Comparison of ENCODE assay signal across 9 cellular contexts in genomic region chr6:106084106-106084963, GRCh38. TPM values are rescaled to one million over a fixed set of nuclear protein-coding genes. Genes with fewer than 3 reads are reported as not detected.
DNase-seq lines count a peak whose midpoint lies in the region; ATAC-seq, FAIRE-seq and TF ChIP-seq lines count a peak whose summit lies in the region.
"Had no signal": no experiment of that assay in that cellular context is flagged by ENCODE, and none has a peak within 500 bp of the region (broad histone marks: within the 10 kb centered on the region; RNA-seq: fewer than 3 reads in every experiment).

No MANE protein-coding gene starts in this region.

- H3K9me3 ChIP-seq in astrocyte (ENCODE audit: insufficient read depth, low read depth, low read length) = no peaks in the 10 kb centered on the region

- peaks cover 17% of the 10 kb centered on the region for H3K79me2 ChIP-seq in astrocyte (ENCODE audit: insufficient read depth, low read length)

- peak overlapping the region; percentile 86 for H3K9ac ChIP-seq in astrocyte (ENCODE audit: low read length)

- peaks cover 3% of the 10 kb centered on the region for H3K27me3 Mint-ChIP-seq in astrocyte (ENCODE audit: low read depth, unreplicated experiment)

- H3K4me2 ChIP-seq in astrocyte (ENCODE audit: low read length) = peak overlapping the region; percentile 89

- TF ChIP-seq POLR2A in lower leg skin (IDR thresholded peaks at IDR 0.05) = no peak

- peak overlapping the region; percentile 84 for H3K27ac ChIP-seq in astrocyte (ENCODE audit: low read depth, low read length)

- peak overlapping the region; percentile 75 for H3K27ac Mint-ChIP-seq in astrocyte (ENCODE audit: unreplicated experiment)
- H3K27ac Mint-ChIP-seq: activated naive CD8-positive, alpha-beta T cell treated with anti-CD3 and anti-CD28 coated beads, Interleukin-2, amount 10 ng/mL, durations not matched to agents 7 days and 5 days had no signal

- H3K4me3 ChIP-seq in astrocyte (ENCODE audit: insufficient read depth, low read depth, low read length) (no peak overlapping the region), lower leg skin (ENCODE audit: low read depth, poor library complexity, severe bottlenecking) (no peak overlapping the region)

- DNase-seq in D721Med (ENCODE audit: insufficient read length, low spot score) (peak; percentile 29), NCI-H510A treated with DMSO at 0.1 percent for 48 hours (lab: John Stamatoyannopoulos, UW) (peak; percentile 68), astrocyte (ENCODE audit: low read depth) (peak; percentile 87), kidney tubule cell (ENCODE audit: low spot score) (peak; percentile 90), left lobe of liver (ENCODE audit: low spot score) (no peak), lower leg skin (ENCODE audit: low spot score in 2 of 2) (no peak)
- DNase-seq: activated naive CD8-positive, alpha-beta T cell treated with anti-CD3 and anti-CD28 coated beads, Interleukin-2, amount 10 ng/mL, durations not matched to agents 7 days and 5 days had no signal

- no peaks in the 10 kb centered on the region for H3K9me3 Mint-ChIP-seq in astrocyte (ENCODE audit: unreplicated experiment)
- H3K9me3 Mint-ChIP-seq: activated naive CD8-positive, alpha-beta T cell treated with anti-CD3 and anti-CD28 coated beads, Interleukin-2, amount 10 ng/mL, durations not matched to agents 7 days and 5 days had no signal

- no peaks in the 10 kb centered on the region for H3K36me3 ChIP-seq in astrocyte (ENCODE audit: insufficient read depth, low read length)

- no peak overlapping the region for H2AFZ ChIP-seq in astrocyte (ENCODE audit: low read depth, low read length)

- no peaks in the 10 kb centered on the region for H3K27me3 ChIP-seq in astrocyte (ENCODE audit: insufficient read depth, low read length)

- H3K4me1 Mint-ChIP-seq in astrocyte (ENCODE audit: low read depth, unreplicated experiment) = peaks cover 37% of the 10 kb centered on the region

- H3K4me1 ChIP-seq in astrocyte (ENCODE audit: insufficient read depth, low read length) = peaks cover 48% of the 10 kb centered on the region

- no peaks in the 10 kb centered on the region for H4K20me1 ChIP-seq in astrocyte (ENCODE audit: insufficient read depth, low read length)

- 66 to 67% methylated on average over 5 of the region's 5 CpGs for WGBS in lower leg skin, 2 donors

- intact Hi-C loops in lower leg skin (cut with DNase I; ENCODE audit: low total_unique reads) = no loop called here

- TF ChIP-seq CTCF in D721Med (IDR thresholded peaks at IDR 0.05; ENCODE audit: insufficient read depth, missing control alignments) (peak; percentile 99), astrocyte (IDR thresholded peaks at IDR 0.05; ENCODE audit: insufficient read depth, low read depth, low read length) (peak; percentile 71), lower leg skin (IDR thresholded peaks at IDR 0.05) (no peak)

- H3K4me3 Mint-ChIP-seq in astrocyte (ENCODE audit: unreplicated experiment) = peak overlapping the region; percentile 89

- ATAC-seq in GM19023 (IDR thresholded peaks at IDR 0.05; ENCODE audit: unreplicated experiment) = peak; percentile 71
- ATAC-seq in HG03095 (IDR thresholded peaks at IDR 0.05; ENCODE audit: unreplicated experiment) = peak; percentile 75
- no peak for ATAC-seq in left lobe of liver

- FAIRE-seq in D721Med (lab: Jason Lieb, UNC) = no peak
- FAIRE-seq in astrocyte (lab: Jason Lieb, UNC) = peak; percentile 54

- no peaks in the 10 kb centered on the region for H3K36me3 Mint-ChIP-seq in astrocyte (ENCODE audit: low read depth, unreplicated experiment)

RNA-seq across cellular contexts. Expression of gene PRDM1, which starts 1.8 kb away (rescaled TPM):
- total RNA-seq in astrocyte = 10.5 and 11.4 TPM in 2 replicates
- 1.0 TPM for total RNA-seq in left lobe of liver
- 10 to 100 TPM; 31.3 to 51.9 (median 40.9) TPM for total RNA-seq in lower leg skin

Comparison
In these comparisons a context has a peak if more than half of its experiments do, and no peak if none do; other contexts are left out.
1. DNase-seq: peak in D721Med (single experiment), NCI-H510A treated with DMSO at 0.1 percent for 48 hours (single experiment), astrocyte (single experiment) and kidney tubule cell (single experiment); none in left lobe of liver (single experiment) and lower leg skin (0 of 2).
2. CTCF ChIP-seq: peak in D721Med (single experiment) and astrocyte (single experiment); none in lower leg skin (0 of 3).